In genomic region chr9:14616188-14616982, GRCh38 we compare ENCODE assay signal across 7 cellular contexts.
DNase-seq lines count a peak whose midpoint lies in the region; ATAC-seq and TF ChIP-seq lines count a peak whose summit lies in the region.

No MANE protein-coding gene starts in this region.

- H3K4me1 ChIP-seq in neural progenitor cell = no peaks in the 10 kb centered on the region

- no peak overlapping the region for H2AFZ ChIP-seq in neural progenitor cell (replicated peaks)

- DNase-seq in GM04504 (ENCODE audit: low read depth) = peak; percentile 23
- peak; percentile 6 for DNase-seq in HuH-7 (ENCODE audit: low spot score)
- DNase-seq in RPMI7951 (ENCODE audit: low read depth) = peak; percentile 52
- peak; percentile 64 to 70 for DNase-seq in erythroblast (lab: John Stamatoyannopoulos, UW)
- peak; percentile 70 for DNase-seq in neural progenitor cell (ENCODE audit: low spot score)
- DNase-seq in NCI-H226 = no peak

- TF ChIP-seq POLR2A in erythroblast (IDR thresholded peaks at IDR 0.05; ENCODE audit: low read length) = no peak

- peak; percentile 87 for ATAC-seq in GM21528 (IDR thresholded peaks at IDR 0.05; ENCODE audit: low FRiP score, unreplicated experiment)

- H3K27me3 Mint-ChIP-seq in neural progenitor cell (ENCODE audit: insufficient read depth, low read depth) = no peaks in the 10 kb centered on the region

- no peaks in the 10 kb centered on the region for H3K4me1 Mint-ChIP-seq in neural progenitor cell

- TF ChIP-seq CTCF in neural progenitor cell (IDR thresholded peaks at IDR 0.05) = peak; percentile 79

- H3K27ac Mint-ChIP-seq in neural progenitor cell = no peak overlapping the region

- peaks cover 7% of the 10 kb centered on the region for H3F3A ChIP-seq in neural progenitor cell (ENCODE audit: low read depth)

- no peak overlapping the region for H3K4me3 Mint-ChIP-seq in neural progenitor cell

- no peak overlapping the region for H3K4me2 ChIP-seq in neural progenitor cell

- H3K36me3 ChIP-seq in neural progenitor cell = no peaks in the 10 kb centered on the region

- H3K79me2 ChIP-seq in neural progenitor cell (ENCODE audit: low read depth) = no peaks in the 10 kb centered on the region

- H3K9me3 ChIP-seq in neural progenitor cell (ENCODE audit: low read depth) = no peaks in the 10 kb centered on the region

- H3K36me3 Mint-ChIP-seq in neural progenitor cell = no peaks in the 10 kb centered on the region

- H3K27me3 ChIP-seq in neural progenitor cell = no peaks in the 10 kb centered on the region

- no peak overlapping the region for H3K27ac ChIP-seq in neural progenitor cell

- no peaks in the 10 kb centered on the region for H4K20me1 ChIP-seq in neural progenitor cell (ENCODE audit: low read depth)

- H3K9ac ChIP-seq in neural progenitor cell = no peak overlapping the region

- H3K4me3 ChIP-seq in neural progenitor cell = no peak overlapping the region

- H3K9me3 Mint-ChIP-seq in neural progenitor cell = no peaks in the 10 kb centered on the region
